ENCODE assay signal across 8 cellular contexts in genomic region chr7:28020302-28020940, GRCh38.
DNase-seq lines count a peak whose midpoint lies in the region; ATAC-seq and TF ChIP-seq lines count a peak whose summit lies in the region.

No MANE protein-coding gene starts in this region.

- ATAC-seq in HG02759 (IDR thresholded peaks at IDR 0.05; ENCODE audit: unreplicated experiment) (peak; percentile 77), T-helper 17 cell (peak; percentile 76), left lobe of liver (peak; percentile 99)

- H3K9me3 ChIP-seq in T-helper 17 cell (ENCODE audit: control insufficient read depth, low read length, poor library complexity, severe bottlenecking): no peaks in the 10 kb centered on the region

- no peaks in the 10 kb centered on the region for H3K36me3 Mint-ChIP-seq in T-helper 17 cell (ENCODE audit: low read depth)

- DNase-seq in activated naive CD4-positive, alpha-beta T cell treated with Interleukin-2 at 50 U/mL for 16 hours: peak; percentile 20
- no peak for DNase-seq in activated naive CD4-positive, alpha-beta T cell treated with anti-CD3 and anti-CD28 coated beads, Interleukin-2, amount 50 U/mL, for 16 hours
- DNase-seq in NCI-H187 (lab: John Stamatoyannopoulos, UW) (peak; percentile 32), T-helper 17 cell (no peak), choroid plexus epithelial cell (ENCODE audit: low read depth) (peak; percentile 87), left lobe of liver (ENCODE audit: low spot score) (peak; percentile 62)
- DNase-seq in stimulated activated CD8-positive, alpha-beta memory T cell treated with anti-CD3 and anti-CD28 coated beads, Interleukin-12 subunit alpha, Interleukin-12 subunit beta, amount 100 ng/mL, for 1 hour (ENCODE audit: low read depth): peak; percentile 8

- H3K4me3 ChIP-seq in choroid plexus epithelial cell (ENCODE audit: low read depth, low read length): no peak overlapping the region

- H3K4me3 Mint-ChIP-seq in T-helper 17 cell: no peak overlapping the region

- H3K27me3 Mint-ChIP-seq in T-helper 17 cell: no peaks in the 10 kb centered on the region

- H3K27ac Mint-ChIP-seq in T-helper 17 cell: no peak overlapping the region

- peak; percentile 81 for TF ChIP-seq CTCF in choroid plexus epithelial cell (conservative IDR thresholded peaks at IDR 0.05; ENCODE audit: low read depth, low read length)

- H3K4me1 Mint-ChIP-seq in T-helper 17 cell: peaks cover 8% of the 10 kb centered on the region

Comparison
In these comparisons a context has a peak if more than half of its experiments do, and no peak if none do; other contexts are left out.
1. DNase-seq: peak in activated naive CD4-positive, alpha-beta T cell treated with Interleukin-2 at 50 U/mL for 16 hours (single experiment), NCI-H187 (2 of 2), choroid plexus epithelial cell (single experiment), left lobe of liver (single experiment) and stimulated activated CD8-positive, alpha-beta memory T cell treated with anti-CD3 and anti-CD28 coated beads, Interleukin-12 subunit alpha, Interleukin-12 subunit beta, amount 100 ng/mL, for 1 hour (single experiment); none in activated naive CD4-positive, alpha-beta T cell treated with anti-CD3 and anti-CD28 coated beads, Interleukin-2, amount 50 U/mL, for 16 hours (single experiment) and T-helper 17 cell (0 of 3).
2. Peak in every context shown above with its lines, with median percentiles within 50 percentile points of each other: ATAC-seq.